In genomic region chr16:11625769-11626168, GRCh38 we compare ENCODE assay signal across 1 cellular context.
TF ChIP-seq lines count a peak whose summit lies in the region.

No MANE protein-coding gene starts in this region.

TF ChIP-seq in K562, 482 proteins besides CTCF, POLR2A, EP300 and RAD21 (continues in another document):
- no peak for TF ChIP-seq FOXK2 (conservative IDR thresholded peaks at IDR 0.05 in 1 of 2, IDR thresholded peaks at IDR 0.05 in 1 of 2; ENCODE audit: low read depth in 2 of 2)
- no peak for TF ChIP-seq MXI1 (IDR thresholded peaks at IDR 0.05; ENCODE audit: low read depth, low read length)
- TF ChIP-seq GTF3C2 (IDR thresholded peaks at IDR 0.05; ENCODE audit: borderline replicate concordance, extremely low read depth, insufficient read length), result no peak
- TF ChIP-seq ZBTB7A (IDR thresholded peaks at IDR 0.05; ENCODE audit: borderline replicate concordance, control insufficient read depth, low read depth, low read length), result no peak
- no peak for TF ChIP-seq HDAC6 (IDR thresholded peaks at IDR 0.05; ENCODE audit: low read depth, low read length)
- TF ChIP-seq ATF1 (CRISPR knock-in tag; IDR thresholded peaks at IDR 0.05), result no peak
- no peak for TF ChIP-seq ATF1 (tag; IDR thresholded peaks at IDR 0.05)
- TF ChIP-seq CREB5 (CRISPR knock-in tag; IDR thresholded peaks at IDR 0.05), result no peak
- no peak for TF ChIP-seq GABPB1 (CRISPR knock-in tag; IDR thresholded peaks at IDR 0.05)
- no peak for TF ChIP-seq HDAC1 (IDR thresholded peaks at IDR 0.05)
- no peak for TF ChIP-seq ZNF324 (CRISPR knock-in tag; IDR thresholded peaks at IDR 0.05)
- TF ChIP-seq PBX2 (CRISPR knock-in tag; IDR thresholded peaks at IDR 0.05; ENCODE audit: low read depth), result no peak
- TF ChIP-seq PBX2 (tag; conservative IDR thresholded peaks at IDR 0.05; ENCODE audit: low read depth), result no peak
- no peak for TF ChIP-seq TGIF2 (CRISPR knock-in tag; IDR thresholded peaks at IDR 0.05)
- TF ChIP-seq CBX1 (IDR thresholded peaks at IDR 0.05; ENCODE audit: low read depth), result peak; percentile 75; the same call in 1 of the 2 replicates
- TF ChIP-seq ADNP (tag; IDR thresholded peaks at IDR 0.05), result peak; percentile 69
- TF ChIP-seq ZNF766 (CRISPR knock-in tag; conservative IDR thresholded peaks at IDR 0.05), result no peak
- no peak for TF ChIP-seq AFF4 (CRISPR knock-in tag; IDR thresholded peaks at IDR 0.05)
- TF ChIP-seq CTCFL (IDR thresholded peaks at IDR 0.05; ENCODE audit: borderline replicate concordance, insufficient read depth, low read depth, low read length, poor library complexity, severe bottlenecking), result no peak
- no peak for TF ChIP-seq TAL1 (IDR thresholded peaks at IDR 0.05)
- no peak for TF ChIP-seq MCM5 (IDR thresholded peaks at IDR 0.05; ENCODE audit: low read depth)
- TF ChIP-seq BHLHE40 (IDR thresholded peaks at IDR 0.05; ENCODE audit: low read length), result no peak
- TF ChIP-seq ZBTB26 (CRISPR knock-in tag; IDR thresholded peaks at IDR 0.05), result no peak
- TF ChIP-seq ARHGAP35 (IDR thresholded peaks at IDR 0.05; ENCODE audit: partially characterized antibody), result no peak
- no peak for TF ChIP-seq MIER1 (IDR thresholded peaks at IDR 0.05; ENCODE audit: low read depth)
- TF ChIP-seq ZNF174 (CRISPR knock-in tag; IDR thresholded peaks at IDR 0.05), result no peak
- no peak for TF ChIP-seq RFX1 (IDR thresholded peaks at IDR 0.05)
- no peak for TF ChIP-seq EGR1 (conservative IDR thresholded peaks at IDR 0.05)
- TF ChIP-seq GATAD2A (IDR thresholded peaks at IDR 0.05), result no peak
- no peak for TF ChIP-seq ZNF695 (CRISPR knock-in tag; IDR thresholded peaks at IDR 0.05)
- peak; percentile 91 for TF ChIP-seq ZFP36 (IDR thresholded peaks at IDR 0.05; ENCODE audit: low read depth, low read length, partially characterized antibody)
- TF ChIP-seq CBX2 (IDR thresholded peaks at IDR 0.05; ENCODE audit: insufficient read depth, low read length, poor library complexity, severe bottlenecking), result no peak
- no peak for TF ChIP-seq ZKSCAN3 (CRISPR knock-in tag; IDR thresholded peaks at IDR 0.05)
- TF ChIP-seq ZBTB8A (IDR thresholded peaks at IDR 0.05; ENCODE audit: partially characterized antibody), result no peak
- no peak for TF ChIP-seq ZBTB9 (CRISPR knock-in tag; IDR thresholded peaks at IDR 0.05)
- TF ChIP-seq NONO (IDR thresholded peaks at IDR 0.05; ENCODE audit: low read depth in 2 of 2, low read length in 1 of 2), result no peak
- no peak for TF ChIP-seq PML (IDR thresholded peaks at IDR 0.05; ENCODE audit: low read length)
- TF ChIP-seq RBM25 (IDR thresholded peaks at IDR 0.05; ENCODE audit: low read depth, low read length, severe bottlenecking), result peak; percentile 94
- TF ChIP-seq TAF1 (IDR thresholded peaks at IDR 0.05; ENCODE audit: control insufficient read depth, extremely low read depth, insufficient read depth, low read length, severe bottlenecking), result no peak
- peak; percentile 82 for TF ChIP-seq BCOR (IDR thresholded peaks at IDR 0.05)
- no peak for TF ChIP-seq NFXL1 (CRISPR knock-in tag; IDR thresholded peaks at IDR 0.05)
- no peak for TF ChIP-seq ZNF696 (CRISPR knock-in tag; conservative IDR thresholded peaks at IDR 0.05)
- peak; percentile 61 for TF ChIP-seq BRD9 (IDR thresholded peaks at IDR 0.05; ENCODE audit: low read depth, partially characterized antibody)
- no peak for TF ChIP-seq BCLAF1 (IDR thresholded peaks at IDR 0.05; ENCODE audit: borderline replicate concordance in 1 of 2, control insufficient read depth in 1 of 2, low read depth in 2 of 2, low read length in 1 of 2)
- TF ChIP-seq ERF (CRISPR knock-in tag; IDR thresholded peaks at IDR 0.05), result no peak
- TF ChIP-seq TEAD1 (CRISPR knock-in tag; IDR thresholded peaks at IDR 0.05), result no peak
- TF ChIP-seq HMBOX1 (IDR thresholded peaks at IDR 0.05), result no peak
